Comparison of ENCODE assay signal across 1 cellular context in the genomic region with DNA sequence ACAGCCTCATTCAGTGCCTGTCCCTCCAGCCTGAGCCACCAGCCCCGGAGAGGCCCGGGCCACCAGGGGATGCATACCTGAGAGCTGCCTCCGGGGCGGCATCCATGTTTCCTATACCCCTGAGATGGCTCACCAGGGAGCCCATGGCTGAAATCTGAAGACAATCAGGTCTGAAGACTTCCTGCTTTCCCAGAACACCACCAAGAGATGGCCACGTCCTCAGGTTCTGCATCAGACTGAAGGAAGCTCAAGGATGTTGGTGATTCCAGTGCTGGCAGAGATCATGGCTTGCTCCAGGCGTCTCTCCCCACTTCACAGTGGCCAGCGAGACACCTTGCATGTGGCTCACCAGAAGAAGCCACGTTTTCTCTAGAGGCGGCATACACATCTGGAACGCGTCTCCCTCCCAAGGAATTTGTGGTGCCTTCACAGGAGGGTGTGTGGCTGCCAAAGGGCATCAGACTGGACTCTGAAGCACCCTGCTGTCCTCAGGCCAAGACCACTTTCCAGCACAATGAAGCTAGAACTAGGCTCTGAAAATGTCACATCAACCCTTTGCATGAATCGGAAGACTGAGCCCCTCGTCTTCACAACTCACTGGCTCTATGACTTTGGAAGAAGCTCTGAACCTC.
TF ChIP-seq lines count a peak whose summit lies in the region.

No MANE protein-coding gene starts in this region.

TF ChIP-seq in K562, 482 proteins besides CTCF, POLR2A, EP300 and RAD21 (continued from another document and continues in another):
- TF ChIP-seq, protein P1, sequence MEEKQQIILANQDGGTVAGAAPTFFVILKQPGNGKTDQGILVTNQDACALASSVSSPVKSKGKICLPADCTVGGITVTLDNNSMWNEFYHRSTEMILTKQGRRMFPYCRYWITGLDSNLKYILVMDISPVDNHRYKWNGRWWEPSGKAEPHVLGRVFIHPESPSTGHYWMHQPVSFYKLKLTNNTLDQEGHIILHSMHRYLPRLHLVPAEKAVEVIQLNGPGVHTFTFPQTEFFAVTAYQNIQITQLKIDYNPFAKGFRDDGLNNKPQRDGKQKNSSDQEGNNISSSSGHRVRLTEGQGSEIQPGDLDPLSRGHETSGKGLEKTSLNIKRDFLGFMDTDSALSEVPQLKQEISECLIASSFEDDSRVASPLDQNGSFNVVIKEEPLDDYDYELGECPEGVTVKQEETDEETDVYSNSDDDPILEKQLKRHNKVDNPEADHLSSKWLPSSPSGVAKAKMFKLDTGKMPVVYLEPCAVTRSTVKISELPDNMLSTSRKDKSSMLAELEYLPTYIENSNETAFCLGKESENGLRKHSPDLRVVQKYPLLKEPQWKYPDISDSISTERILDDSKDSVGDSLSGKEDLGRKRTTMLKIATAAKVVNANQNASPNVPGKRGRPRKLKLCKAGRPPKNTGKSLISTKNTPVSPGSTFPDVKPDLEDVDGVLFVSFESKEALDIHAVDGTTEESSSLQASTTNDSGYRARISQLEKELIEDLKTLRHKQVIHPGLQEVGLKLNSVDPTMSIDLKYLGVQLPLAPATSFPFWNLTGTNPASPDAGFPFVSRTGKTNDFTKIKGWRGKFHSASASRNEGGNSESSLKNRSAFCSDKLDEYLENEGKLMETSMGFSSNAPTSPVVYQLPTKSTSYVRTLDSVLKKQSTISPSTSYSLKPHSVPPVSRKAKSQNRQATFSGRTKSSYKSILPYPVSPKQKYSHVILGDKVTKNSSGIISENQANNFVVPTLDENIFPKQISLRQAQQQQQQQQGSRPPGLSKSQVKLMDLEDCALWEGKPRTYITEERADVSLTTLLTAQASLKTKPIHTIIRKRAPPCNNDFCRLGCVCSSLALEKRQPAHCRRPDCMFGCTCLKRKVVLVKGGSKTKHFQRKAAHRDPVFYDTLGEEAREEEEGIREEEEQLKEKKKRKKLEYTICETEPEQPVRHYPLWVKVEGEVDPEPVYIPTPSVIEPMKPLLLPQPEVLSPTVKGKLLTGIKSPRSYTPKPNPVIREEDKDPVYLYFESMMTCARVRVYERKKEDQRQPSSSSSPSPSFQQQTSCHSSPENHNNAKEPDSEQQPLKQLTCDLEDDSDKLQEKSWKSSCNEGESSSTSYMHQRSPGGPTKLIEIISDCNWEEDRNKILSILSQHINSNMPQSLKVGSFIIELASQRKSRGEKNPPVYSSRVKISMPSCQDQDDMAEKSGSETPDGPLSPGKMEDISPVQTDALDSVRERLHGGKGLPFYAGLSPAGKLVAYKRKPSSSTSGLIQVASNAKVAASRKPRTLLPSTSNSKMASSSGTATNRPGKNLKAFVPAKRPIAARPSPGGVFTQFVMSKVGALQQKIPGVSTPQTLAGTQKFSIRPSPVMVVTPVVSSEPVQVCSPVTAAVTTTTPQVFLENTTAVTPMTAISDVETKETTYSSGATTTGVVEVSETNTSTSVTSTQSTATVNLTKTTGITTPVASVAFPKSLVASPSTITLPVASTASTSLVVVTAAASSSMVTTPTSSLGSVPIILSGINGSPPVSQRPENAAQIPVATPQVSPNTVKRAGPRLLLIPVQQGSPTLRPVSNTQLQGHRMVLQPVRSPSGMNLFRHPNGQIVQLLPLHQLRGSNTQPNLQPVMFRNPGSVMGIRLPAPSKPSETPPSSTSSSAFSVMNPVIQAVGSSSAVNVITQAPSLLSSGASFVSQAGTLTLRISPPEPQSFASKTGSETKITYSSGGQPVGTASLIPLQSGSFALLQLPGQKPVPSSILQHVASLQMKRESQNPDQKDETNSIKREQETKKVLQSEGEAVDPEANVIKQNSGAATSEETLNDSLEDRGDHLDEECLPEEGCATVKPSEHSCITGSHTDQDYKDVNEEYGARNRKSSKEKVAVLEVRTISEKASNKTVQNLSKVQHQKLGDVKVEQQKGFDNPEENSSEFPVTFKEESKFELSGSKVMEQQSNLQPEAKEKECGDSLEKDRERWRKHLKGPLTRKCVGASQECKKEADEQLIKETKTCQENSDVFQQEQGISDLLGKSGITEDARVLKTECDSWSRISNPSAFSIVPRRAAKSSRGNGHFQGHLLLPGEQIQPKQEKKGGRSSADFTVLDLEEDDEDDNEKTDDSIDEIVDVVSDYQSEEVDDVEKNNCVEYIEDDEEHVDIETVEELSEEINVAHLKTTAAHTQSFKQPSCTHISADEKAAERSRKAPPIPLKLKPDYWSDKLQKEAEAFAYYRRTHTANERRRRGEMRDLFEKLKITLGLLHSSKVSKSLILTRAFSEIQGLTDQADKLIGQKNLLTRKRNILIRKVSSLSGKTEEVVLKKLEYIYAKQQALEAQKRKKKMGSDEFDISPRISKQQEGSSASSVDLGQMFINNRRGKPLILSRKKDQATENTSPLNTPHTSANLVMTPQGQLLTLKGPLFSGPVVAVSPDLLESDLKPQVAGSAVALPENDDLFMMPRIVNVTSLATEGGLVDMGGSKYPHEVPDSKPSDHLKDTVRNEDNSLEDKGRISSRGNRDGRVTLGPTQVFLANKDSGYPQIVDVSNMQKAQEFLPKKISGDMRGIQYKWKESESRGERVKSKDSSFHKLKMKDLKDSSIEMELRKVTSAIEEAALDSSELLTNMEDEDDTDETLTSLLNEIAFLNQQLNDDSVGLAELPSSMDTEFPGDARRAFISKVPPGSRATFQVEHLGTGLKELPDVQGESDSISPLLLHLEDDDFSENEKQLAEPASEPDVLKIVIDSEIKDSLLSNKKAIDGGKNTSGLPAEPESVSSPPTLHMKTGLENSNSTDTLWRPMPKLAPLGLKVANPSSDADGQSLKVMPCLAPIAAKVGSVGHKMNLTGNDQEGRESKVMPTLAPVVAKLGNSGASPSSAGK (IDR thresholded peaks at IDR 0.05) = peak; percentile 35; the same call in 1 of the 2 replicates
- TF ChIP-seq, protein P2, sequence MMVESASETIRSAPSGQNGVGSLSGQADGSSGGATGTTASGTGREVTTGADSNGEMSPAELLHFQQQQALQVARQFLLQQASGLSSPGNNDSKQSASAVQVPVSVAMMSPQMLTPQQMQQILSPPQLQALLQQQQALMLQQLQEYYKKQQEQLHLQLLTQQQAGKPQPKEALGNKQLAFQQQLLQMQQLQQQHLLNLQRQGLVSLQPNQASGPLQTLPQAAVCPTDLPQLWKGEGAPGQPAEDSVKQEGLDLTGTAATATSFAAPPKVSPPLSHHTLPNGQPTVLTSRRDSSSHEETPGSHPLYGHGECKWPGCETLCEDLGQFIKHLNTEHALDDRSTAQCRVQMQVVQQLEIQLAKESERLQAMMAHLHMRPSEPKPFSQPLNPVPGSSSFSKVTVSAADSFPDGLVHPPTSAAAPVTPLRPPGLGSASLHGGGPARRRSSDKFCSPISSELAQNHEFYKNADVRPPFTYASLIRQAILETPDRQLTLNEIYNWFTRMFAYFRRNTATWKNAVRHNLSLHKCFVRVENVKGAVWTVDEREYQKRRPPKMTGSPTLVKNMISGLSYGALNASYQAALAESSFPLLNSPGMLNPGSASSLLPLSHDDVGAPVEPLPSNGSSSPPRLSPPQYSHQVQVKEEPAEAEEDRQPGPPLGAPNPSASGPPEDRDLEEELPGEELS (CRISPR knock-in tag; IDR thresholded peaks at IDR 0.05; ENCODE audit: borderline replicate concordance) = no peak
- TF ChIP-seq SIN3A (IDR thresholded peaks at IDR 0.05; ENCODE audit: borderline replicate concordance in 2 of 2, control insufficient read depth in 1 of 2, low read depth in 2 of 2, low read length in 2 of 2) (0 out of 4 replicates have a peak, but pooled peaks of 1 of the 2 experiments have one; percentile 13), KLF10 (CRISPR knock-in tag; IDR thresholded peaks at IDR 0.05) (no peak), TBP (optimal IDR thresholded peaks at IDR 0.05; ENCODE audit: low read depth, low read length) (peak; percentile 18), ARID1B (IDR thresholded peaks at IDR 0.05) (no peak), SMARCA4 (IDR thresholded peaks at IDR 0.05) (no peak), MAFF (IDR thresholded peaks at IDR 0.05; ENCODE audit: low read length) (no peak), ZNF165 (CRISPR knock-in tag; IDR thresholded peaks at IDR 0.05; ENCODE audit: borderline replicate concordance) (peak; percentile 81; the same call in 1 of the 2 replicates), CEBPB (tag; IDR thresholded peaks at IDR 0.05) (no peak), SMC3 (conservative IDR thresholded peaks at IDR 0.05; ENCODE audit: insufficient read depth, low read depth, low read length) (no peak), CTBP1 (IDR thresholded peaks at IDR 0.05; ENCODE audit: borderline replicate concordance) (peak; percentile 44; the same call in 1 of the 2 replicates), NFE2L1 (tag; IDR thresholded peaks at IDR 0.05; ENCODE audit: borderline replicate concordance, low read depth) (no peak), RBM25 (IDR thresholded peaks at IDR 0.05; ENCODE audit: low read depth, low read length, severe bottlenecking) (no peak), SNRNP70 (optimal IDR thresholded peaks at IDR 0.05; ENCODE audit: low read depth, low read length) (no peak), DPF2 (IDR thresholded peaks at IDR 0.05) (no peak), PRMT5 (CRISPR knock-in tag; IDR thresholded peaks at IDR 0.05) (peak; percentile 58; the same call in 1 of the 2 replicates), TCF7L2 (IDR thresholded peaks at IDR 0.05; ENCODE audit: low read depth, low read length) (no peak; the same call in 1 of the 2 replicates), NCOA1 (IDR thresholded peaks at IDR 0.05; ENCODE audit: low read depth) (no peak), ZNF146 (CRISPR knock-in tag; IDR thresholded peaks at IDR 0.05; ENCODE audit: unreplicated experiment) (no peak), ZNF282 (CRISPR knock-in tag; IDR thresholded peaks at IDR 0.05) (no peak), CAMTA2 (CRISPR knock-in tag; conservative IDR thresholded peaks at IDR 0.05) (0 out of 2 replicates have a peak, but pooled peaks have one; percentile 23), CREBBP (IDR thresholded peaks at IDR 0.05; ENCODE audit: low read depth, low read length) (no peak), ZNF175 (CRISPR knock-in tag; IDR thresholded peaks at IDR 0.05; ENCODE audit: low read depth) (no peak)
- TF ChIP-seq, protein P3, sequence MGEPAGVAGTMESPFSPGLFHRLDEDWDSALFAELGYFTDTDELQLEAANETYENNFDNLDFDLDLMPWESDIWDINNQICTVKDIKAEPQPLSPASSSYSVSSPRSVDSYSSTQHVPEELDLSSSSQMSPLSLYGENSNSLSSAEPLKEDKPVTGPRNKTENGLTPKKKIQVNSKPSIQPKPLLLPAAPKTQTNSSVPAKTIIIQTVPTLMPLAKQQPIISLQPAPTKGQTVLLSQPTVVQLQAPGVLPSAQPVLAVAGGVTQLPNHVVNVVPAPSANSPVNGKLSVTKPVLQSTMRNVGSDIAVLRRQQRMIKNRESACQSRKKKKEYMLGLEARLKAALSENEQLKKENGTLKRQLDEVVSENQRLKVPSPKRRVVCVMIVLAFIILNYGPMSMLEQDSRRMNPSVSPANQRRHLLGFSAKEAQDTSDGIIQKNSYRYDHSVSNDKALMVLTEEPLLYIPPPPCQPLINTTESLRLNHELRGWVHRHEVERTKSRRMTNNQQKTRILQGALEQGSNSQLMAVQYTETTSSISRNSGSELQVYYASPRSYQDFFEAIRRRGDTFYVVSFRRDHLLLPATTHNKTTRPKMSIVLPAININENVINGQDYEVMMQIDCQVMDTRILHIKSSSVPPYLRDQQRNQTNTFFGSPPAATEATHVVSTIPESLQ (CRISPR knock-in tag; IDR thresholded peaks at IDR 0.05) = no peak
- TF ChIP-seq, protein P4, sequence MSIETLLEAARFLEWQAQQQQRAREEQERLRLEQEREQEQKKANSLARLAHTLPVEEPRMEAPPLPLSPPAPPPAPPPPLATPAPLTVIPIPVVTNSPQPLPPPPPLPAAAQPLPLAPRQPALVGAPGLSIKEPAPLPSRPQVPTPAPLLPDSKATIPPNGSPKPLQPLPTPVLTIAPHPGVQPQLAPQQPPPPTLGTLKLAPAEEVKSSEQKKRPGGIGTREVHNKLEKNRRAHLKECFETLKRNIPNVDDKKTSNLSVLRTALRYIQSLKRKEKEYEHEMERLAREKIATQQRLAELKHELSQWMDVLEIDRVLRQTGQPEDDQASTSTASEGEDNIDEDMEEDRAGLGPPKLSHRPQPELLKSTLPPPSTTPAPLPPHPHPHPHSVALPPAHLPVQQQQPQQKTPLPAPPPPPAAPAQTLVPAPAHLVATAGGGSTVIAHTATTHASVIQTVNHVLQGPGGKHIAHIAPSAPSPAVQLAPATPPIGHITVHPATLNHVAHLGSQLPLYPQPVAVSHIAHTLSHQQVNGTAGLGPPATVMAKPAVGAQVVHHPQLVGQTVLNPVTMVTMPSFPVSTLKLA (conservative IDR thresholded peaks at IDR 0.05) = no peak
- TF ChIP-seq, protein P5, sequence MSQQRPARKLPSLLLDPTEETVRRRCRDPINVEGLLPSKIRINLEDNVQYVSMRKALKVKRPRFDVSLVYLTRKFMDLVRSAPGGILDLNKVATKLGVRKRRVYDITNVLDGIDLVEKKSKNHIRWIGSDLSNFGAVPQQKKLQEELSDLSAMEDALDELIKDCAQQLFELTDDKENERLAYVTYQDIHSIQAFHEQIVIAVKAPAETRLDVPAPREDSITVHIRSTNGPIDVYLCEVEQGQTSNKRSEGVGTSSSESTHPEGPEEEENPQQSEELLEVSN (IDR thresholded peaks at IDR 0.05; ENCODE audit: borderline replicate concordance in 1 of 2, extremely low read depth in 1 of 2, insufficient read depth in 1 of 2, insufficient read length in 1 of 2, low read depth in 1 of 2, low read length in 1 of 2, poor library complexity in 1 of 2, severe bottlenecking in 1 of 2) = no peak
- TF ChIP-seq, protein P6, sequence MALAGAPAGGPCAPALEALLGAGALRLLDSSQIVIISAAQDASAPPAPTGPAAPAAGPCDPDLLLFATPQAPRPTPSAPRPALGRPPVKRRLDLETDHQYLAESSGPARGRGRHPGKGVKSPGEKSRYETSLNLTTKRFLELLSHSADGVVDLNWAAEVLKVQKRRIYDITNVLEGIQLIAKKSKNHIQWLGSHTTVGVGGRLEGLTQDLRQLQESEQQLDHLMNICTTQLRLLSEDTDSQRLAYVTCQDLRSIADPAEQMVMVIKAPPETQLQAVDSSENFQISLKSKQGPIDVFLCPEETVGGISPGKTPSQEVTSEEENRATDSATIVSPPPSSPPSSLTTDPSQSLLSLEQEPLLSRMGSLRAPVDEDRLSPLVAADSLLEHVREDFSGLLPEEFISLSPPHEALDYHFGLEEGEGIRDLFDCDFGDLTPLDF (CRISPR knock-in tag; IDR thresholded peaks at IDR 0.05) = no peak
- TF ChIP-seq, protein P7, sequence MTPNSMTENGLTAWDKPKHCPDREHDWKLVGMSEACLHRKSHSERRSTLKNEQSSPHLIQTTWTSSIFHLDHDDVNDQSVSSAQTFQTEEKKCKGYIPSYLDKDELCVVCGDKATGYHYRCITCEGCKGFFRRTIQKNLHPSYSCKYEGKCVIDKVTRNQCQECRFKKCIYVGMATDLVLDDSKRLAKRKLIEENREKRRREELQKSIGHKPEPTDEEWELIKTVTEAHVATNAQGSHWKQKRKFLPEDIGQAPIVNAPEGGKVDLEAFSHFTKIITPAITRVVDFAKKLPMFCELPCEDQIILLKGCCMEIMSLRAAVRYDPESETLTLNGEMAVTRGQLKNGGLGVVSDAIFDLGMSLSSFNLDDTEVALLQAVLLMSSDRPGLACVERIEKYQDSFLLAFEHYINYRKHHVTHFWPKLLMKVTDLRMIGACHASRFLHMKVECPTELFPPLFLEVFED (CRISPR knock-in tag; conservative IDR thresholded peaks at IDR 0.05) = no peak
